9 cellular contexts compared by ENCODE assay signal in genomic region chr19:1214862-1215731, GRCh38. TPM values are rescaled to one million over a fixed set of nuclear protein-coding genes. Genes with fewer than 3 reads are reported as not detected.
DNase-seq lines count a peak whose midpoint lies in the region; ATAC-seq and TF ChIP-seq lines count a peak whose summit lies in the region.
"Had no signal": no experiment of that assay in that cellular context is flagged by ENCODE, and none has a peak within 500 bp of the region (broad histone marks: within the 10 kb centered on the region; RNA-seq: fewer than 3 reads in every experiment).

No MANE protein-coding gene starts in this region.

- CTCF ChIA-PET in MCF 10A (lab: Yijun Ruan, JAX) (interaction anchor here (0.5 to 1.5 kb wide), 7 partner anchors 9 to 292 kb away, joined by 3 to 6 read pairs (median 3); partner anchors contain the start of gene STK11), GM10248 (lab: Yijun Ruan, JAX) (interaction anchor here (0.8 to 2.1 kb wide), 5 partner anchors 25 to 102 kb away, joined by 3 to 9 read pairs (median 3); partner anchors contain the start of gene ATP5F1D)

- peak overlapping the region; percentile 41 to 71 for H3K9ac ChIP-seq in stomach smooth muscle (ENCODE audit: low read length in 2 of 2)

- H3K36me3 Mint-ChIP-seq in HFFc6 (ENCODE audit: low read depth) = peaks cover 11% of the 10 kb centered on the region
- H3K36me3 Mint-ChIP-seq in MCF 10A (ENCODE audit: insufficient read depth, unreplicated experiment) = peaks cover 50% of the 10 kb centered on the region

- DNase-seq in HFFc6 (peak; percentile 61), MCF 10A (ENCODE audit: unreplicated experiment) (peak; percentile 81), kidney tubule cell (ENCODE audit: low spot score) (peak; percentile 61), GM10248 (ENCODE audit: extremely low spot score) (no peak), NCI-H82 treated with DMSO at 0.1 percent for 48 hours (lab: John Stamatoyannopoulos, UW; ENCODE audit: unreplicated experiment) (no peak)
- DNase-seq: NCI-H446 treated with DMSO at 0.1 percent for 48 hours had no signal

- peak overlapping the region; percentile 96 for H3K27ac Mint-ChIP-seq in HFFc6
- peak overlapping the region; percentile 89 for H3K27ac Mint-ChIP-seq in MCF 10A (ENCODE audit: low read depth, unreplicated experiment)

- intact Hi-C loops in MCF 10A (cut with micrococcal nuclease) = no loop called here

- peaks cover 0 to 2% of the 10 kb centered on the region in 2 donors for H3K36me3 ChIP-seq in stomach smooth muscle (ENCODE audit: control insufficient read depth in 2 of 2, insufficient read depth in 2 of 2, low read length in 2 of 2)

- peak; percentile 15; the same call in 1 of the 2 replicates for TF ChIP-seq CTCF in HFFc6 (IDR thresholded peaks at IDR 0.05)
- no peak for TF ChIP-seq CTCF in MCF 10A (IDR thresholded peaks at IDR 0.05; ENCODE audit: unreplicated experiment)
- no peak for TF ChIP-seq CTCF in GM10248 (IDR thresholded peaks at IDR 0.05; ENCODE audit: control extremely low read depth, extremely low read depth, low read depth, missing control alignments)

- H3K27me3 Mint-ChIP-seq in HFFc6 (ENCODE audit: insufficient read depth) (peaks cover 13% of the 10 kb centered on the region), MCF 10A (ENCODE audit: insufficient read depth, unreplicated experiment) (no peaks in the 10 kb centered on the region)

- H3K27ac ChIP-seq in stomach smooth muscle (ENCODE audit: low read length) = peak overlapping the region; percentile 82

- H3K4me1 Mint-ChIP-seq in HFFc6 (ENCODE audit: low read depth) = peaks cover 38% of the 10 kb centered on the region
- peaks cover 40% of the 10 kb centered on the region for H3K4me1 Mint-ChIP-seq in MCF 10A (ENCODE audit: insufficient read depth, unreplicated experiment)

- POLR2A ChIA-PET in MCF 10A (lab: Yijun Ruan, JAX) (interaction anchor here (0.5 to 3.6 kb wide), 21 partner anchors 8 to 188 kb away, joined by 3 to 14 read pairs (median 6); partner anchors contain the start of genes ATP5F1D, CIRBP, CNN2 and FAM174C), GM10248 (lab: Yijun Ruan, JAX) (interaction anchor here (0.6 kb wide), 1 partner anchor 21 kb away, joined by 3 read pairs; no protein-coding TSS in a partner anchor)

- peaks cover 66% of the 10 kb centered on the region for H3K4me1 ChIP-seq in stomach smooth muscle (ENCODE audit: control insufficient read depth, insufficient read depth, low read length)

- no peaks in the 10 kb centered on the region for H3K27me3 ChIP-seq in stomach smooth muscle (ENCODE audit: control insufficient read depth in 1 of 2, insufficient read depth in 2 of 2, low read length in 2 of 2)

- H3K9me3 ChIP-seq in stomach smooth muscle (ENCODE audit: control insufficient read depth in 2 of 2, low read length in 2 of 2) = no peaks in the 10 kb centered on the region

- ATAC-seq in GM21360 (IDR thresholded peaks at IDR 0.05; ENCODE audit: unreplicated experiment) (no peak), HG03159 (IDR thresholded peaks at IDR 0.05; ENCODE audit: unreplicated experiment) (no peak)

- H3K4me3 Mint-ChIP-seq in HFFc6 (peak overlapping the region; percentile 78), MCF 10A (ENCODE audit: unreplicated experiment) (peak overlapping the region; percentile 47)

- no TSS peak for BruUV-seq in MCF 10A (replicated peaks; lab: Mats Ljungman, UMichigan)

- H3K4me3 ChIP-seq in stomach smooth muscle (ENCODE audit: low read length in 2 of 2) = peak overlapping the region; percentile 12 to 62

- H3K9me3 Mint-ChIP-seq in HFFc6 (no peaks in the 10 kb centered on the region), MCF 10A (ENCODE audit: unreplicated experiment) (no peaks in the 10 kb centered on the region)

RNA-seq across cellular contexts. Expression of gene STK11, which starts 9.5 kb away (rescaled TPM):
- 10 to 100 TPM; 52.9 to 59.1 (median 56.7) TPM for total RNA-seq in HFFc6 (2021; fragmentation: NEBNext Ultra II Directional; extraction: Animal tissue kit (Norgen Biotek cat#: 25700))
- total RNA-seq in MCF 10A (2022) = 63.1 and 65.6 TPM in 2 replicates

RNA-seq across cellular contexts. Expression of gene CBARP, which starts 22.7 kb away (rescaled TPM):
- total RNA-seq in HFFc6 (2021; fragmentation: NEBNext Ultra II Directional; extraction: Animal tissue kit (Norgen Biotek cat#: 25700)) = 10 to 100 TPM in 1 of 6 experiments, 1 to 10 TPM in 5; 7.6 to 12.7 (median 8.6) TPM
- total RNA-seq in MCF 10A (2022) = 7.0 and 8.2 TPM in 2 replicates

RNA-seq across cellular contexts. Expression of gene ATP5F1D, which starts 26.5 kb away (rescaled TPM):
- 100 to 1,000 TPM; 190 to 243 (median 217) TPM for total RNA-seq in HFFc6 (2021; fragmentation: NEBNext Ultra II Directional; extraction: Animal tissue kit (Norgen Biotek cat#: 25700))
- 256 and 258 TPM in 2 replicates for total RNA-seq in MCF 10A (2022)

RNA-seq across cellular contexts. Expression of gene MIDN, which starts 33.3 kb away (rescaled TPM):
- 10 to 100 TPM; 58.4 to 73.3 (median 67.4) TPM for total RNA-seq in HFFc6 (2021; fragmentation: NEBNext Ultra II Directional; extraction: Animal tissue kit (Norgen Biotek cat#: 25700))
- 73.6 and 96.9 TPM in 2 replicates for total RNA-seq in MCF 10A (2022)

RNA-seq across cellular contexts. Expression of gene SBNO2, which starts 41.0 kb away (rescaled TPM):
- 10 to 100 TPM; 33.7 to 49.8 (median 41.5) TPM for total RNA-seq in HFFc6 (2021; fragmentation: NEBNext Ultra II Directional; extraction: Animal tissue kit (Norgen Biotek cat#: 25700))
- total RNA-seq in MCF 10A (2022) = 99.6 and 123 TPM in 2 replicates

Comparison
In these comparisons a context has a peak if more than half of its experiments do, and no peak if none do; other contexts are left out.
1. DNase-seq: peak in HFFc6 (single experiment), MCF 10A (single experiment) and kidney tubule cell (single experiment); none in GM10248 (single experiment) and NCI-H82 treated with DMSO at 0.1 percent for 48 hours (single experiment).